In genomic region chr22:46377566-46378498, GRCh38 we compare ENCODE assay signal across 11 cellular contexts. TPM values are rescaled to one million over a fixed set of nuclear protein-coding genes. Genes with fewer than 3 reads are reported as not detected.
DNase-seq lines count a peak whose midpoint lies in the region; ATAC-seq and TF ChIP-seq lines count a peak whose summit lies in the region.
"Had no signal": no experiment of that assay in that cellular context is flagged by ENCODE, and none has a peak within 500 bp of the region (broad histone marks: within the 10 kb centered on the region; RNA-seq: fewer than 3 reads in every experiment).

No MANE protein-coding gene starts in this region.

- H3K9me3 ChIP-seq in ES-I3 (ENCODE audit: control insufficient read depth, insufficient read depth, low read length) (no peaks in the 10 kb centered on the region), Panc1 (ENCODE audit: control insufficient read depth, insufficient read depth, low read depth, low read length) (no peaks in the 10 kb centered on the region), left ventricle myocardium inferior (replicated peaks) (peaks cover 13% of the 10 kb centered on the region)

- H3K9ac ChIP-seq in ES-I3 (ENCODE audit: low read depth, low read length) = 0 out of 2 replicates have a peak overlapping the region, but pooled peaks have one; percentile 16

- peak; percentile 42; the same call in 1 of the 2 replicates for ATAC-seq in Panc1
- no peak for ATAC-seq in HG03521 (IDR thresholded peaks at IDR 0.05; ENCODE audit: unreplicated experiment)
- ATAC-seq in HG03025 (IDR thresholded peaks at IDR 0.05; ENCODE audit: low FRiP score, unreplicated experiment) = no peak

- H3K9me3 Mint-ChIP-seq in progenitor cell of endocrine pancreas (ENCODE audit: low read depth) = peaks cover 4% of the 10 kb centered on the region
- peaks cover 8% of the 10 kb centered on the region for H3K9me3 Mint-ChIP-seq in activated naive CD4-positive, alpha-beta T cell treated with anti-CD3 and anti-CD28 coated beads, Interleukin-2, amount 10 ng/mL, durations not matched to agents 7 days and 5 days

- H3K4me3 ChIP-seq in Panc1 (ENCODE audit: low read depth in 2 of 2, low read length in 2 of 2) (no peak overlapping the region), left ventricle myocardium inferior (no peak overlapping the region)

- in situ Hi-C loops in Panc1 (cut with HindIII; ENCODE audit: low pct_unique_long_range_greater_than_20kb, low sequenced_read_pairs) = no loop called here
- in situ Hi-C loops in G401 (cut with HindIII; ENCODE audit: low sequenced_read_pairs) = no loop called here

- peaks cover 22% of the 10 kb centered on the region for H3K36me3 Mint-ChIP-seq in progenitor cell of endocrine pancreas (ENCODE audit: insufficient read depth)
- H3K36me3 Mint-ChIP-seq in activated naive CD4-positive, alpha-beta T cell treated with anti-CD3 and anti-CD28 coated beads, Interleukin-2, amount 10 ng/mL, durations not matched to agents 7 days and 5 days = no peaks in the 10 kb centered on the region

- BruUV-seq in Panc1 (replicated peaks; lab: Mats Ljungman, UMichigan) = no TSS peak

- H3K27me3 ChIP-seq in Panc1 (ENCODE audit: control insufficient read depth, insufficient read depth, low read length) = no peaks in the 10 kb centered on the region
- H3K27me3 ChIP-seq in left ventricle myocardium inferior (ENCODE audit: low read depth) = no peaks in the 10 kb centered on the region

- no peak for TF ChIP-seq CTCF in Panc1 (IDR thresholded peaks at IDR 0.05)
- TF ChIP-seq CTCF in left ventricle myocardium inferior (IDR thresholded peaks at IDR 0.05; ENCODE audit: borderline replicate concordance) = no peak
- no peak for TF ChIP-seq CTCF in progenitor cell of endocrine pancreas (IDR thresholded peaks at IDR 0.05; ENCODE audit: unreplicated experiment)

- no peaks in the 10 kb centered on the region for H3K27me3 Mint-ChIP-seq in progenitor cell of endocrine pancreas
- peaks cover 30% of the 10 kb centered on the region for H3K27me3 Mint-ChIP-seq in activated naive CD4-positive, alpha-beta T cell treated with anti-CD3 and anti-CD28 coated beads, Interleukin-2, amount 10 ng/mL, durations not matched to agents 7 days and 5 days

- intact Hi-C loops in Panc1 (cut with micrococcal nuclease; ENCODE audit: unreplicated experiment) (no loop called here), left ventricle myocardium inferior (cut with micrococcal nuclease) (no loop called here)

- H3K27ac ChIP-seq in Panc1 (ENCODE audit: low read length) (no peak overlapping the region), left ventricle myocardium inferior (replicated peaks) (peak overlapping the region; percentile 62)
- H3K27ac ChIP-seq: HL-60 had no signal

- POLR2A ChIA-PET in Panc1 (lab: Charles Lee) = no interaction called here

- H3K36me3 ChIP-seq in ES-I3 (ENCODE audit: insufficient read depth, low read length) = no peaks in the 10 kb centered on the region
- no peaks in the 10 kb centered on the region for H3K36me3 ChIP-seq in Panc1 (ENCODE audit: control insufficient read depth, insufficient read depth, low read length)
- no peaks in the 10 kb centered on the region for H3K36me3 ChIP-seq in left ventricle myocardium inferior

- H3K4me1 Mint-ChIP-seq in progenitor cell of endocrine pancreas (ENCODE audit: low read depth) = peaks cover 40% of the 10 kb centered on the region
- H3K4me1 Mint-ChIP-seq in activated naive CD4-positive, alpha-beta T cell treated with anti-CD3 and anti-CD28 coated beads, Interleukin-2, amount 10 ng/mL, durations not matched to agents 7 days and 5 days = peaks cover 11% of the 10 kb centered on the region

- H3K4me1 ChIP-seq in ES-I3 (ENCODE audit: insufficient read depth, low read length) (peaks cover 22% of the 10 kb centered on the region; the same call in 1 of the 2 replicates), Panc1 (ENCODE audit: control insufficient read depth, insufficient read depth, low read length) (no peaks in the 10 kb centered on the region), left ventricle myocardium inferior (peaks cover 12% of the 10 kb centered on the region)

- peak overlapping the region; percentile 99 for H3K27ac Mint-ChIP-seq in progenitor cell of endocrine pancreas
- no peak overlapping the region for H3K27ac Mint-ChIP-seq in activated naive CD4-positive, alpha-beta T cell treated with anti-CD3 and anti-CD28 coated beads, Interleukin-2, amount 10 ng/mL, durations not matched to agents 7 days and 5 days

- CTCF ChIA-PET in Panc1 (lab: Charles Lee) = interaction anchor here (0.8 to 1.0 kb wide), 2 partner anchors 10 kb away, joined by 3 read pairs; no protein-coding TSS in a partner anchor
- CTCF ChIA-PET in activated naive CD4-positive, alpha-beta T cell treated with anti-CD3 and anti-CD28 coated beads, Interleukin-2, amount 10 ng/mL, durations not matched to agents 7 days and 5 days (lab: Charles Lee) = no interaction called here

- DNase-seq in Panc1 (ENCODE audit: low read depth, low spot score) = no peak
- no peak for DNase-seq in left ventricle myocardium inferior
- DNase-seq in progenitor cell of endocrine pancreas (ENCODE audit: low spot score, unreplicated experiment) = peak; percentile 61
- no peak for DNase-seq in activated naive CD4-positive, alpha-beta T cell treated with anti-CD3 and anti-CD28 coated beads, Interleukin-2, amount 10 ng/mL, durations not matched to agents 7 days and 5 days
- DNase-seq in G401 (ENCODE audit: low spot score) = no peak
- DNase-seq: activated CD8-positive, alpha-beta memory T cell treated with anti-CD3 and anti-CD28 coated beads, Interleukin-2, amount 50 U/mL, for 4 hours; stimulated activated CD4-positive, alpha-beta T cell treated with anti-CD3 and anti-CD28 coated beads, Interleukin-4, amount 100 ng/mL, for 1 hour had no signal

- peak overlapping the region; percentile 59 for H3K4me3 Mint-ChIP-seq in progenitor cell of endocrine pancreas (ENCODE audit: low read depth)
- no peak overlapping the region for H3K4me3 Mint-ChIP-seq in activated naive CD4-positive, alpha-beta T cell treated with anti-CD3 and anti-CD28 coated beads, Interleukin-2, amount 10 ng/mL, durations not matched to agents 7 days and 5 days

RNA-seq across cellular contexts. Expression of gene TRMU, which starts 42.3 kb away (rescaled TPM):
- total RNA-seq in Panc1 (2021; ENCODE audit: unreplicated experiment) (48.8 TPM), left ventricle myocardium inferior (42.0 TPM), progenitor cell of endocrine pancreas (71.8 and 72.5 TPM in 2 replicates)
- polyA plus RNA-seq in Panc1 (2012; ENCODE audit: insufficient read length) = 32.8 TPM
- total RNA-seq in G401 (2014; rRNA removed; shearing (Covaris generic)) = 55.4 and 57.7 TPM in 2 replicates
